20 cellular contexts compared by ENCODE assay signal in the genomic region with DNA sequence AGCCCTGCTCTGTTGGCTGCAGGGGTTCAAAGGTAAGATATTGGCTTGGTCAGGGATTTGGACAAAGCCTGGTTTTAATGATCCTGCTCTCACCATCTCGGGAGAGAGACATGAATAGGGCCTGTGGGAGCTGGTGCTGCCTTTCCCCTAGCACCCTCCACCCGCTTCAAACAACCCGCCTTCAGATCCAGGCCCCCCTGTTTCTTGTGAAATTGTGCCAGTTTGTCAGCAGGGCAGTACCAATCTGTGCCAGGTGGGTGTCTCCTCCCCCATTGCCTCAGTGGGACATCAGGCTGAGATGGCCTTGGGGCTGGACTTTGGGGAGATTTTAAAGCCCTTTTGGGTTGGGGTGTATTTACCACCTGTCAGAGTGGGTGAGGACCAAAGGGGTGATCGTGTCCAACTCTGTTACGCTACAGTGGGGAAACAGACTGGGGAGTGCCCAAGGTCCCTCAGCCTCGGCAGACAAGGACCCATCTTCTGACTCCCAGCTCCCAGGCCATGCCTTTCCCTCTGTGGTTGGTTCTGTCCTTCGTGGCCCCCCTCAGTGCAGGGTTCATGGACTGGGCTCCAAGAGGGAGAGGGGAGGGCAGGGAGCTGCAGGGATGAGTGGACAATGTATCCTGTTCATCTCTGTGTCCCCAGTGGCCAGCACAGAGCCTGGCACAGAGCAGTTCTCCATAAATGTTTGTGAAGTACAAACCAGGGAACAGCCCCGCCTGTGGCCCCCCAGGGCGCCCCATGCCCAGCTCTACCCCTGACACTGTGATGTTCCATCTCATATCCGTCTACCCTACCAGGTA. TPM values are rescaled to one million over a fixed set of nuclear protein-coding genes. Genes with fewer than 3 reads are reported as not detected.
DNase-seq lines count a peak whose midpoint lies in the region; ATAC-seq, FAIRE-seq and TF ChIP-seq lines count a peak whose summit lies in the region.
"Had no signal": no experiment of that assay in that cellular context is flagged by ENCODE, and none has a peak within 500 bp of the region (broad histone marks: within the 10 kb centered on the region; RNA-seq: fewer than 3 reads in every experiment).

No MANE protein-coding gene starts in this region.

- peaks cover 19% of the 10 kb centered on the region for H3K9me1 ChIP-seq in IMR-90 (ENCODE audit: insufficient read depth, low read length)

- H3K4ac ChIP-seq in IMR-90 (ENCODE audit: low read depth, low read length) (no peak overlapping the region), H9 (ENCODE audit: low read depth, low read length) (no peak overlapping the region), trophoblast cell (ENCODE audit: low read depth, low read length) (no peak overlapping the region)

- H3K27ac Mint-ChIP-seq in chondrocyte (ENCODE audit: unreplicated experiment) (peak overlapping the region; percentile 32), H9 (peak overlapping the region in 1 of 3 experiments; percentile 31; a peak in 2 of 7 replicates)
- H3K27ac Mint-ChIP-seq: activated CD4-positive, alpha-beta memory T cell treated with anti-CD3 and anti-CD28 coated beads for 36 hours; activated naive CD8-positive, alpha-beta T cell; activated T-cell treated with anti-CD3 and anti-CD28 coated beads, Interleukin-2, amount 50 U/mL, for 24 hours; B cell; memory B cell had no signal

- H3K4me3 Mint-ChIP-seq in chondrocyte (ENCODE audit: unreplicated experiment) = no peak overlapping the region
- no peak overlapping the region; a peak in 1 of 5 replicates for H3K4me3 Mint-ChIP-seq in H9
- H3K4me3 Mint-ChIP-seq: activated CD4-positive, alpha-beta memory T cell treated with anti-CD3 and anti-CD28 coated beads for 36 hours; activated naive CD8-positive, alpha-beta T cell; activated T-cell treated with anti-CD3 and anti-CD28 coated beads, Interleukin-2, amount 50 U/mL, for 24 hours; B cell; central memory CD8-positive, alpha-beta T cell; memory B cell had no signal

- no peak overlapping the region for H2BK15ac ChIP-seq in IMR-90 (ENCODE audit: low read depth, low read length)
- H2BK15ac ChIP-seq in H9 (ENCODE audit: low read depth, low read length) = no peak overlapping the region

- no peak overlapping the region for H2AK9ac ChIP-seq in IMR-90 (replicated peaks; ENCODE audit: low read depth, low read length, poor library complexity)

- TF ChIP-seq POLR2A in IMR-90 (IDR thresholded peaks at IDR 0.05; ENCODE audit: low read depth, low read length) (no peak), GM12891 (IDR thresholded peaks at IDR 0.05; ENCODE audit: low read depth, low read length) (no peak)

- H3K9ac ChIP-seq in IMR-90 (ENCODE audit: low read depth, low read length) (no peak overlapping the region), stomach smooth muscle (ENCODE audit: low read length in 2 of 2) (no peak overlapping the region), H9 (ENCODE audit: extremely low read depth, insufficient read length, low read length) (no peak overlapping the region), trophoblast cell (ENCODE audit: low read length) (no peak overlapping the region)

- H2BK5ac ChIP-seq in IMR-90 (ENCODE audit: low read depth, low read length, poor library complexity, severe bottlenecking) (no peak overlapping the region), H9 (ENCODE audit: insufficient read length, low read length) (no peak overlapping the region), trophoblast cell (ENCODE audit: low read depth, low read length, poor library complexity) (no peak overlapping the region)

- H3K36me3 Mint-ChIP-seq in chondrocyte (ENCODE audit: low read depth) (peaks cover 2% of the 10 kb centered on the region), H9 (ENCODE audit: insufficient read depth in 1 of 3, low read depth in 3 of 3) (peaks cover 0 to 4% (median 2%) of the 10 kb centered on the region in 3 experiments; a peak in 4 of 7 replicates)
- H3K36me3 Mint-ChIP-seq: activated CD4-positive, alpha-beta memory T cell treated with anti-CD3 and anti-CD28 coated beads for 36 hours; activated naive CD8-positive, alpha-beta T cell; memory B cell had no signal

- CTCF ChIA-PET in IMR-90 (lab: Yijun Ruan, JAX) = interaction anchor here (0.8 kb wide), 1 partner anchor 82 kb away, joined by 3 read pairs; no protein-coding TSS in a partner anchor

- POLR2A ChIA-PET in IMR-90 (lab: Charles Lee; ENCODE audit: unreplicated experiment) = no interaction called here

- H2BK20ac ChIP-seq in IMR-90 (ENCODE audit: low read depth, low read length) (no peak overlapping the region), H9 (ENCODE audit: low read depth, low read length, poor library complexity, severe bottlenecking) (no peak overlapping the region)

- H3K56ac ChIP-seq in IMR-90 (ENCODE audit: extremely low read depth, insufficient read depth, low read length) = no peak overlapping the region
- H3K56ac ChIP-seq in H9 (ENCODE audit: insufficient read length, low read depth, low read length) = no peak overlapping the region

- no peak overlapping the region for H3K14ac ChIP-seq in IMR-90 (replicated peaks; ENCODE audit: low read depth, low read length)
- H3K14ac ChIP-seq in H9 (ENCODE audit: insufficient read depth, low read length) = no peak overlapping the region; the same call in 1 of the 2 replicates
- no peak overlapping the region for H3K14ac ChIP-seq in trophoblast cell (ENCODE audit: low read length)

- H4K91ac ChIP-seq in IMR-90 (ENCODE audit: insufficient read depth, low read depth, low read length) (no peak overlapping the region), H9 (ENCODE audit: insufficient read length, low read depth, low read length) (no peak overlapping the region), trophoblast cell (ENCODE audit: low read depth, low read length) (no peak overlapping the region)

- no peak overlapping the region for H3T11ph ChIP-seq in H9 (ENCODE audit: low read length)

- no peaks in the 10 kb centered on the region for H3K9me3 ChIP-seq in IMR-90 (ENCODE audit: control insufficient read depth, insufficient read depth, low read length)
- no peaks in the 10 kb centered on the region for H3K9me3 ChIP-seq in stomach smooth muscle (ENCODE audit: control insufficient read depth in 2 of 2, low read length in 2 of 2)
- H3K9me3 ChIP-seq in H9 (ENCODE audit: control insufficient read depth, low read depth, low read length) = no peaks in the 10 kb centered on the region
- no peaks in the 10 kb centered on the region for H3K9me3 ChIP-seq in trophoblast cell (ENCODE audit: insufficient read depth, low read depth, low read length)
- H3K9me3 ChIP-seq: testis had no signal

- H3K79me2 ChIP-seq in H9 (ENCODE audit: insufficient read depth, low read length) = peaks cover 27% of the 10 kb centered on the region; the same call in 1 of the 2 replicates
- H3K79me2 ChIP-seq in trophoblast cell (ENCODE audit: control insufficient read depth, insufficient read depth, low read length, poor library complexity) = no peaks in the 10 kb centered on the region

- peak overlapping the region; percentile 51; the same call in 1 of the 2 replicates for H2AK5ac ChIP-seq in IMR-90 (ENCODE audit: low read depth, low read length)
- no peak overlapping the region for H2AK5ac ChIP-seq in H9 (ENCODE audit: insufficient read length, low read length)
- no peak overlapping the region for H2AK5ac ChIP-seq in trophoblast cell (ENCODE audit: low read length)

- H3K4me3 ChIP-seq in IMR-90 (ENCODE audit: insufficient read depth, low read depth, low read length) (no peak overlapping the region), stomach smooth muscle (ENCODE audit: low read length in 2 of 2) (no peak overlapping the region), trophoblast cell (ENCODE audit: low read depth, low read length) (no peak overlapping the region)
- H3K4me3 ChIP-seq: testis had no signal

- H3K27me3 ChIP-seq in IMR-90 (ENCODE audit: control insufficient read depth, insufficient read depth, low read length) = no peaks in the 10 kb centered on the region
- no peaks in the 10 kb centered on the region for H3K27me3 ChIP-seq in layer of hippocampus (ENCODE audit: control insufficient read depth, insufficient read depth, low read length)
- no peaks in the 10 kb centered on the region for H3K27me3 ChIP-seq in stomach smooth muscle (ENCODE audit: control insufficient read depth in 1 of 2, insufficient read depth in 2 of 2, low read length in 2 of 2)
- H3K27me3 ChIP-seq in H9 (ENCODE audit: insufficient read depth, low read length) = no peaks in the 10 kb centered on the region
- peaks cover 3% of the 10 kb centered on the region for H3K27me3 ChIP-seq in trophoblast cell (ENCODE audit: insufficient read depth, low read length)
- H3K27me3 ChIP-seq: testis had no signal

- TF ChIP-seq RAD21 in IMR-90 (IDR thresholded peaks at IDR 0.05; ENCODE audit: low read length) = no peak

- no peak overlapping the region for H3K18ac ChIP-seq in IMR-90 (ENCODE audit: low read depth, low read length)
- H3K18ac ChIP-seq in H9 (ENCODE audit: insufficient read length, low read depth, low read length) = no peak overlapping the region
- no peak overlapping the region for H3K18ac ChIP-seq in trophoblast cell (ENCODE audit: low read length)

- no peaks in the 10 kb centered on the region for H3K27me3 Mint-ChIP-seq in chondrocyte (ENCODE audit: low read depth)
- H3K27me3 Mint-ChIP-seq in H9 (ENCODE audit: low read depth) = no peaks in the 10 kb centered on the region
- H3K27me3 Mint-ChIP-seq: central memory CD8-positive, alpha-beta T cell had no signal

- no TSS peak for BruUV-seq in IMR-90 (replicated peaks; lab: Mats Ljungman, UMichigan)

- in situ Hi-C loops in IMR-90 (cut with MboI; ENCODE audit: low sequenced_read_pairs) = no loop called here

- H3K27ac ChIP-seq in IMR-90 (ENCODE audit: insufficient read depth, low read length) (no peak overlapping the region), layer of hippocampus (ENCODE audit: low read depth, low read length) (peak overlapping the region; percentile 91), stomach smooth muscle (ENCODE audit: low read length) (peak overlapping the region; percentile 94), H9 (ENCODE audit: insufficient read length, low read depth, low read length) (no peak overlapping the region), trophoblast cell (ENCODE audit: low read depth, low read length) (no peak overlapping the region)
- H3K27ac ChIP-seq: testis had no signal

- FAIRE-seq in GM12891 (lab: Jason Lieb, UNC) = no peak
- FAIRE-seq: frontal cortex, RCC 7860 had no signal

- WGBS in IMR-90 (ENCODE audit: extremely low coverage in 2 of 2, insufficient read length in 1 of 2), 2 experiments = 40% methylated on average over 1 of the region's 10 CpGs; no CpG with 5 or more reads in 1 of the 2 experiments
- WGBS in H9 (ENCODE audit: extremely low coverage, insufficient read length, low lambda C conversion rate) = no CpG with 5 or more reads among the region's 10 CpGs
- WGBS in trophoblast cell (ENCODE audit: extremely low coverage, insufficient coverage, insufficient read length) = no CpG with 5 or more reads among the region's 10 CpGs

- ATAC-seq in IMR-90 (ENCODE audit: low read depth) = no peak

- H3K4me2 ChIP-seq in IMR-90 (ENCODE audit: low read depth, low read length) = no peak overlapping the region; the same call in 1 of the 2 replicates
- no peak overlapping the region for H3K4me2 ChIP-seq in H9 (ENCODE audit: insufficient read depth, insufficient read length, low read length)
- H3K4me2 ChIP-seq in trophoblast cell (ENCODE audit: low read length) = no peak overlapping the region

- no peak overlapping the region for H2BK12ac ChIP-seq in H9 (ENCODE audit: insufficient read length, low read depth, low read length)
- no peak overlapping the region for H2BK12ac ChIP-seq in trophoblast cell (ENCODE audit: low read length)

- H2BK120ac ChIP-seq in IMR-90 (ENCODE audit: low read depth, low read length) (no peak overlapping the region), H9 (ENCODE audit: low read depth, low read length, poor library complexity, severe bottlenecking) (no peak overlapping the region), trophoblast cell (ENCODE audit: insufficient read depth, low read length, poor library complexity) (no peak overlapping the region)

- H3K23me2 ChIP-seq in H9 (ENCODE audit: insufficient read length, low read depth, low read length, poor library complexity, severe bottlenecking) = peaks cover 11% of the 10 kb centered on the region

- DNase-seq in IMR-90 (no peak), chondrocyte (ENCODE audit: low spot score) (no peak), H9 (no peak), trophoblast cell (no peak), GM12891 (ENCODE audit: insufficient read length, low spot score) (no peak), NCI-H345 (lab: John Stamatoyannopoulos, UW) (no peak)
- DNase-seq: activated CD4-positive, alpha-beta memory T cell treated with anti-CD3 and anti-CD28 coated beads for 36 hours; activated T-cell treated with anti-CD3 and anti-CD28 coated beads, Interleukin-2, amount 50 U/mL, for 24 hours; KG1; NCI-H1092 treated with DMSO at 0.1 percent for 48 hours; SW 1271; testis had no signal

- H2AFZ ChIP-seq in IMR-90 (replicated peaks; ENCODE audit: low read length, poor library complexity) (no peak overlapping the region), H9 (ENCODE audit: low read length) (no peak overlapping the region), trophoblast cell (ENCODE audit: insufficient read depth, low read length, poor library complexity) (no peak overlapping the region)

- H4K12ac ChIP-seq in trophoblast cell (ENCODE audit: low read depth, low read length) = no peak overlapping the region

- dilution Hi-C loops in IMR-90 (cut with HindIII; ENCODE audit: low sequenced_read_pairs, unreplicated experiment) = no loop called here

- H3K79me1 ChIP-seq in IMR-90 (ENCODE audit: low read depth in 1 of 2, low read length in 2 of 2) (peaks cover 29 to 84% of the 10 kb centered on the region in 2 experiments), H9 (ENCODE audit: insufficient read depth, low read depth, low read length, poor library complexity, severe bottlenecking) (peaks cover 2% of the 10 kb centered on the region), trophoblast cell (ENCODE audit: low read length) (peaks cover 2% of the 10 kb centered on the region)

- H4K8ac ChIP-seq in IMR-90 (ENCODE audit: low read depth in 2 of 2, low read length in 2 of 2) (no peak overlapping the region), H9 (replicated peaks; ENCODE audit: insufficient read length, low read depth, low read length) (no peak overlapping the region), trophoblast cell (ENCODE audit: low read depth, low read length) (no peak overlapping the region)

- H3K36me3 ChIP-seq in IMR-90 (ENCODE audit: control insufficient read depth, insufficient read depth, low read length) (peaks cover 3% of the 10 kb centered on the region; the same call in 1 of the 2 replicates), stomach smooth muscle (ENCODE audit: control insufficient read depth in 2 of 2, insufficient read depth in 2 of 2, low read length in 2 of 2) (no peaks in the 10 kb centered on the region), trophoblast cell (ENCODE audit: control insufficient read depth in 1 of 2, insufficient read depth in 2 of 2, low read length in 2 of 2) (no peaks in the 10 kb centered on the region)

- peaks cover 32% of the 10 kb centered on the region for H3K4me1 ChIP-seq in IMR-90 (ENCODE audit: control insufficient read depth, insufficient read depth, low read length)
- peaks cover 35% of the 10 kb centered on the region for H3K4me1 ChIP-seq in stomach smooth muscle (ENCODE audit: control insufficient read depth, insufficient read depth, low read length)
- peaks cover 8% of the 10 kb centered on the region; the same call in 1 of the 2 replicates for H3K4me1 ChIP-seq in H9 (ENCODE audit: insufficient read depth, low read length)
- peaks cover 5 to 15% of the 10 kb centered on the region in 2 experiments for H3K4me1 ChIP-seq in trophoblast cell (ENCODE audit: control insufficient read depth in 1 of 2, insufficient read depth in 2 of 2, low read length in 2 of 2)

- H4K5ac ChIP-seq in IMR-90 (ENCODE audit: low read depth, low read length) (no peak overlapping the region), H9 (ENCODE audit: insufficient read length, low read depth, low read length) (no peak overlapping the region)

- H3K23ac ChIP-seq in IMR-90 (ENCODE audit: low read depth, low read length) (peak overlapping the region; percentile 52), H9 (ENCODE audit: insufficient read length, low read depth, low read length) (no peak overlapping the region), trophoblast cell (ENCODE audit: low read length) (no peak overlapping the region)

- H3K9me3 Mint-ChIP-seq in chondrocyte (ENCODE audit: low read depth) (no peaks in the 10 kb centered on the region), H9 (no peaks in the 10 kb centered on the region)
- H3K9me3 Mint-ChIP-seq: activated CD4-positive, alpha-beta memory T cell treated with anti-CD3 and anti-CD28 coated beads for 36 hours; activated T-cell treated with anti-CD3 and anti-CD28 coated beads, Interleukin-2, amount 50 U/mL, for 24 hours; central memory CD8-positive, alpha-beta T cell; memory B cell had no signal

- peaks cover 64% of the 10 kb centered on the region for H3K4me1 Mint-ChIP-seq in chondrocyte (ENCODE audit: low read depth)
- peaks cover 52 to 58% of the 10 kb centered on the region in 2 experiments for H3K4me1 Mint-ChIP-seq in H9

- intact Hi-C loops in IMR-90 (cut with micrococcal nuclease) = no loop called here

- H4K20me1 ChIP-seq in IMR-90 (ENCODE audit: insufficient read depth, low read length) (peaks cover 77% of the 10 kb centered on the region), H9 (ENCODE audit: control insufficient read depth, insufficient read depth, insufficient read length) (no peaks in the 10 kb centered on the region)

- TF ChIP-seq CTCF in IMR-90 (conservative IDR thresholded peaks at IDR 0.05; ENCODE audit: low read depth, low read length) (no peak), chondrocyte (IDR thresholded peaks at IDR 0.05) (no peak), H9 (conservative IDR thresholded peaks at IDR 0.05) (no peak)

RNA-seq across cellular contexts. Expression of a gene that starts 3.3 kb away (rescaled TPM):
- total RNA-seq in IMR-90 (2012; rRNA removed) (9.3 and 17.8 TPM in 2 replicates), chondrocyte (109 to 165 TPM (median 157 TPM) in 3 replicates), H9 (2021) (96.3 and 97.9 TPM in 2 replicates)
- 42.7 and 43.3 TPM in 2 replicates for polyA plus RNA-seq in IMR-90 (2012; rRNA removed)
- 30.0 and 40.5 TPM in 2 replicates for polyA plus RNA-seq in IMR-90 (2012; cell fraction: cytosol; rRNA removed)
- 56.1 and 68.3 TPM in 2 replicates for polyA plus RNA-seq in IMR-90 (2012; cell fraction: nucleus; rRNA removed; ENCODE audit: low replicate concordance)
- 16.7 and 17.8 TPM in 2 replicates for polyA plus RNA-seq in trophoblast cell (2013)
- 1.6 TPM for polyA plus RNA-seq in GM12891 (2012; ENCODE audit: low read depth, missing spikeins)

Comparison
In these comparisons a context has a peak if more than half of its experiments do, and no peak if none do; other contexts are left out.
1. H3K27ac ChIP-seq: peak in layer of hippocampus (single experiment) and stomach smooth muscle (single experiment); none in IMR-90 (single experiment), H9 (single experiment) and trophoblast cell (single experiment).